Comparison of ENCODE assay signal across 1 cellular context in genomic region chr1:155993595-155993994, GRCh38.
TF ChIP-seq lines count a peak whose summit lies in the region.

No MANE protein-coding gene starts in this region.

TF ChIP-seq in IMR-90, 13 proteins besides CTCF, POLR2A, EP300 and RAD21:
- TF ChIP-seq USF2 (IDR thresholded peaks at IDR 0.05; ENCODE audit: low read depth, low read length) = no peak
- TF ChIP-seq MAFK (IDR thresholded peaks at IDR 0.05; ENCODE audit: low read depth, low read length) = no peak
- no peak for TF ChIP-seq FOS (IDR thresholded peaks at IDR 0.05; ENCODE audit: low read depth, low read length)
- TF ChIP-seq CHD1 (IDR thresholded peaks at IDR 0.05; ENCODE audit: low read depth, low read length) = no peak
- no peak for TF ChIP-seq RFX5 (IDR thresholded peaks at IDR 0.05; ENCODE audit: low read depth, low read length)
- no peak for TF ChIP-seq CEBPB (IDR thresholded peaks at IDR 0.05; ENCODE audit: low read depth, low read length)
- no peak for TF ChIP-seq BHLHE40 (IDR thresholded peaks at IDR 0.05; ENCODE audit: low read depth, low read length)
- TF ChIP-seq ELK1 (IDR thresholded peaks at IDR 0.05; ENCODE audit: borderline replicate concordance, low read depth, low read length) = no peak
- no peak for TF ChIP-seq NFE2L2 (IDR thresholded peaks at IDR 0.05; ENCODE audit: low read depth, low read length)
- no peak for TF ChIP-seq SMC3 (IDR thresholded peaks at IDR 0.05; ENCODE audit: low read depth, low read length)
- no peak for TF ChIP-seq MAZ (IDR thresholded peaks at IDR 0.05; ENCODE audit: borderline replicate concordance, low read depth, low read length)
